10 cellular contexts compared by ENCODE assay signal in the genomic region with DNA sequence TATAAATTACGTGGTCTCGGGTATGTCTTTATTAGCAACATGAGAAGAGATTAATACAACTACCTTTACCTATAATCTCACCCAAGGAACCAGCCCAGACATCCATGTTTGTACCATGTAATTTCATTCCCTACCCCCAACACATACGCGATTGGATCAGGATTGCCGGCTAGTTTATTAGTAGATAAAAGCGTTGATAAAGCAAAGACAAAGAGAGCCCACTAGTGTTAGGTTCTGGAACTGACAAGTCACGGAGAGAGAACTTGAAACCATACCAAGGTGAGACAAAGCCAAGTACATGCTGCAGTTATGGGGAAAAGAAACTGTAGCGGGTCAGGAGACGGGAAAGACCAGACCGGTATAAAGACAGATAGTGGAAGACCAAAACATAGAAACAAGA. TPM values are rescaled to one million over a fixed set of nuclear protein-coding genes. Genes with fewer than 3 reads are reported as not detected.
DNase-seq lines count a peak whose midpoint lies in the region; TF ChIP-seq lines count a peak whose summit lies in the region.
"Had no signal": no experiment of that assay in that cellular context is flagged by ENCODE, and none has a peak within 500 bp of the region (broad histone marks: within the 10 kb centered on the region; RNA-seq: fewer than 3 reads in every experiment).

No MANE protein-coding gene starts in this region.

- CTCF ChIA-PET in HEK293T (lab: Yijun Ruan, JAX), result no interaction called here

- TF ChIP-seq CTCF in HFF-Myc (IDR thresholded peaks at IDR 0.05; ENCODE audit: low read depth, low read length, missing control alignments) (peak; percentile 42), WI38 (IDR thresholded peaks at IDR 0.05; ENCODE audit: low read depth, low read length) (peak; percentile 5; the same call in 1 of the 2 replicates)

- peak; percentile 36 for DNase-seq in D341Med (ENCODE audit: low spot score)
- DNase-seq in HFF-Myc (ENCODE audit: extremely low read depth, low read depth), result no peak
- DNase-seq in iPS-NIHi7 (ENCODE audit: extremely low spot score), result peak; percentile 38
- DNase-seq in HEK293T (ENCODE audit: extremely low spot score), result no peak
- no peak for DNase-seq in NCI-H128 (lab: John Stamatoyannopoulos, UW; ENCODE audit: unreplicated experiment)
- DNase-seq in NCI-H1930 (lab: John Stamatoyannopoulos, UW), result no peak
- DNase-seq in SK-N-DZ (ENCODE audit: low spot score), result no peak
- DNase-seq: activated CD4-positive, alpha-beta T cell treated with anti-CD3 and anti-CD28 coated beads for 48 hours; SIG-M5 had no signal

- POLR2A ChIA-PET in HEK293T (lab: Yijun Ruan, JAX), result no interaction called here

- H3K4me3 ChIP-seq in HFF-Myc (replicated peaks; ENCODE audit: low read depth, low read length) (no peak overlapping the region), WI38 (ENCODE audit: low read depth, low read length) (no peak overlapping the region)

TF ChIP-seq in HEK293T, 16 proteins besides CTCF, POLR2A, EP300 and RAD21:
- no peak for TF ChIP-seq BHLHE40 (IDR thresholded peaks at IDR 0.05; ENCODE audit: borderline replicate concordance)
- no peak for TF ChIP-seq ARNT (IDR thresholded peaks at IDR 0.05)
- no peak for TF ChIP-seq FOXK2 (IDR thresholded peaks at IDR 0.05)
- TF ChIP-seq FOXM1 (IDR thresholded peaks at IDR 0.05; ENCODE audit: borderline replicate concordance), result no peak
- no peak for TF ChIP-seq L3MBTL2 (conservative IDR thresholded peaks at IDR 0.05)
- no peak for TF ChIP-seq NFRKB (IDR thresholded peaks at IDR 0.05)
- no peak for TF ChIP-seq FOXA1 (IDR thresholded peaks at IDR 0.05)
- no peak for TF ChIP-seq HDGF (IDR thresholded peaks at IDR 0.05; ENCODE audit: borderline replicate concordance)
- TF ChIP-seq LEF1 (IDR thresholded peaks at IDR 0.05; ENCODE audit: borderline replicate concordance), result no peak
- no peak for TF ChIP-seq CTBP1 (IDR thresholded peaks at IDR 0.05; ENCODE audit: borderline replicate concordance)
- no peak for TF ChIP-seq ELF4 (IDR thresholded peaks at IDR 0.05)
- TF ChIP-seq SUZ12 (IDR thresholded peaks at IDR 0.05), result no peak

RNA-seq across cellular contexts. Expression of a gene that starts 37.4 kb away (rescaled TPM):
- 20.7 and 35.4 TPM in 2 replicates for polyA plus RNA-seq in SK-N-DZ (2014; cell fraction: cytosol; rRNA removed)
- polyA plus RNA-seq in SK-N-DZ (2014; cell fraction: nucleus; rRNA removed), result 30.0 and 30.5 TPM in 2 replicates

Comparison
In these comparisons a context has a peak if more than half of its experiments do, and no peak if none do; other contexts are left out.
1. DNase-seq: peak in D341Med (single experiment) and iPS-NIHi7 (single experiment); none in HFF-Myc (single experiment), HEK293T (single experiment), NCI-H128 (single experiment), NCI-H1930 (0 of 2) and SK-N-DZ (single experiment).